In genomic region chr1:9165396-9165795, GRCh38 we compare ENCODE assay signal across 1 cellular context.
TF ChIP-seq lines count a peak whose summit lies in the region.

No MANE protein-coding gene starts in this region.

TF ChIP-seq in H1, 55 proteins besides CTCF, POLR2A, EP300 and RAD21 (continued from another document):
- no peak for TF ChIP-seq CHD7 (IDR thresholded peaks at IDR 0.05; ENCODE audit: insufficient replicate concordance, low read length)
- TF ChIP-seq GTF2F1 (IDR thresholded peaks at IDR 0.05; ENCODE audit: borderline replicate concordance, low read depth, low read length): no peak
- TF ChIP-seq SIRT6 (IDR thresholded peaks at IDR 0.05; ENCODE audit: low read length): no peak
- no peak for TF ChIP-seq TAF7 (optimal IDR thresholded peaks at IDR 0.05; ENCODE audit: borderline replicate concordance, low read depth, low read length)
- no peak for TF ChIP-seq BCL11A (IDR thresholded peaks at IDR 0.05; ENCODE audit: low read depth in 2 of 2, low read length in 2 of 2)
- TF ChIP-seq RXRA (IDR thresholded peaks at IDR 0.05; ENCODE audit: insufficient read depth, low read depth, low read length): no peak
- no peak for TF ChIP-seq USF2 (IDR thresholded peaks at IDR 0.05; ENCODE audit: low read length)
- no peak for TF ChIP-seq ATF3 (IDR thresholded peaks at IDR 0.05; ENCODE audit: insufficient read depth, low read depth, low read length)
- no peak for TF ChIP-seq EGR1 (IDR thresholded peaks at IDR 0.05; ENCODE audit: borderline replicate concordance, low read depth, low read length)
- TF ChIP-seq RFX5 (IDR thresholded peaks at IDR 0.05; ENCODE audit: borderline replicate concordance, low read depth, low read length): no peak
